In the genomic region with DNA sequence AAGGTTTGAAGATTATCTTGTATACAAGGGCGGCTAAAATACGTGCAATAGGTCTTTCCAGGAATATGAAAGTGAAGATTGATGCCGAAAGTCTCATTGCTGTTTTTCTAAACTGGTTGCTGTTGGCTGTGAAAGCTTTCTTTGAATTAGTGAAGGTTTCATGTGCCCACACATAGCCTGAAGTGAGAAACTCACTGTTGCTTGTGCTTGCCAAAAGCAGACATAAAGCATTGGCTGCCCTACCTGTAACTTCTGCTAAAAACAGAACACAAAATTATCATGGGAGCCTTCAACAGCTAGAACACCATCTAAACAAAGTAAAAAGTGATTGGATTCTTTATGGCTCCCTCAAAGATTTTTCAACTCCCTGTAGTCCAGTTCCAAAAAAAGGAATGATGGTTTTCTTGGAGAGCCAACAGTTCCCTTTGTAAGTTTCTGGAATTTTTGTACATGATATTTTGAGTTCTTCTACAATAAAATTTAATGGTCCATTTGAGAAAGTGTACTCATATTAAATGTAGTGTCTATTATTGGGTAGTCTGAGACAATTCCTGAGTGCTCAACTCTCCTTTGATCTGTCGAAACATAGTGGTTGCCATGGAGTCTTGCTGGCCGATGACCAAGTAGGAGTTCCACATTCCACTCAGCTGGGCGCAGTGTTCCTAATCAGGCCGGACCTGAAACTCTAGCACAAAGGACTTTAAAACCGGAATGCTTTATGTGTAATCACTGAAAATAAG, we compare ENCODE assay signal across 9 cellular contexts.
DNase-seq lines count a peak whose midpoint lies in the region; ATAC-seq and TF ChIP-seq lines count a peak whose summit lies in the region.
"Had no signal": no experiment of that assay in that cellular context is flagged by ENCODE, and none has a peak within 500 bp of the region (broad histone marks: within the 10 kb centered on the region; RNA-seq: fewer than 3 reads in every experiment).

No MANE protein-coding gene starts in this region.

- no peaks in the 10 kb centered on the region for H3K9me3 Mint-ChIP-seq in endothelial cell (ENCODE audit: unreplicated experiment)
- H3K9me3 Mint-ChIP-seq in stimulated activated naive CD8-positive, alpha-beta T cell treated with anti-CD3 and anti-CD28 coated beads, Interleukin-15, amount 100 ng/mL, for 72 hours, result no peaks in the 10 kb centered on the region

- H3K27me3 Mint-ChIP-seq in endothelial cell (ENCODE audit: unreplicated experiment), result peaks cover 3% of the 10 kb centered on the region
- H3K27me3 Mint-ChIP-seq in stimulated activated naive CD8-positive, alpha-beta T cell treated with anti-CD3 and anti-CD28 coated beads, Interleukin-15, amount 100 ng/mL, for 72 hours, result peaks cover 16% of the 10 kb centered on the region

- peaks cover 39% of the 10 kb centered on the region for H3K4me1 Mint-ChIP-seq in endothelial cell (ENCODE audit: unreplicated experiment)
- H3K4me1 Mint-ChIP-seq in stimulated activated naive CD8-positive, alpha-beta T cell treated with anti-CD3 and anti-CD28 coated beads, Interleukin-15, amount 100 ng/mL, for 72 hours, result no peaks in the 10 kb centered on the region

- 74 to 82% methylated on average over 7 to 8 of the region's 8 CpGs for WGBS in mesodermal cell (ENCODE audit: insufficient coverage in 2 of 2), 2 experiments

- no peaks in the 10 kb centered on the region for H3K36me3 ChIP-seq in mesodermal cell (ENCODE audit: control insufficient read depth, insufficient read depth, low read length)

- DNase-seq in DMS 273 (lab: John Stamatoyannopoulos, UW; ENCODE audit: unreplicated experiment), result peak; percentile 88
- no peak for DNase-seq in DMS 273 treated with DMSO at 0.1 percent for 48 hours (lab: John Stamatoyannopoulos, UW)
- DNase-seq in NCI-H748 (lab: John Stamatoyannopoulos, UW; ENCODE audit: unreplicated experiment), result peak; percentile 75
- DNase-seq in endothelial cell (ENCODE audit: low spot score), result peak; percentile 51
- DNase-seq in ureter (ENCODE audit: low spot score), result peak; percentile 95
- no peak for DNase-seq in stimulated activated naive CD8-positive, alpha-beta T cell treated with anti-CD3 and anti-CD28 coated beads, Interleukin-15, amount 100 ng/mL, for 72 hours

- peak overlapping the region; percentile 91 for H3K27ac Mint-ChIP-seq in endothelial cell (ENCODE audit: unreplicated experiment)
- no peak overlapping the region for H3K27ac Mint-ChIP-seq in stimulated activated naive CD8-positive, alpha-beta T cell treated with anti-CD3 and anti-CD28 coated beads, Interleukin-15, amount 100 ng/mL, for 72 hours

- ATAC-seq in stimulated activated naive CD8-positive, alpha-beta T cell treated with anti-CD3 and anti-CD28 coated beads, Interleukin-15, amount 100 ng/mL, for 72 hours, result no peak
- ATAC-seq in HG02970 (IDR thresholded peaks at IDR 0.05; ENCODE audit: low FRiP score, unreplicated experiment), result no peak

- H3K36me3 Mint-ChIP-seq in endothelial cell (ENCODE audit: low read depth, unreplicated experiment), result peaks cover 18% of the 10 kb centered on the region

- no peak for TF ChIP-seq CTCF in endothelial cell (IDR thresholded peaks at IDR 0.05; ENCODE audit: unreplicated experiment)

- peak overlapping the region; percentile 89 for H3K27ac ChIP-seq in mesodermal cell (ENCODE audit: low read depth, low read length, severe bottlenecking)
- H3K27ac ChIP-seq: 22Rv1 had no signal

- peaks cover 6% of the 10 kb centered on the region for H3K4me1 ChIP-seq in mesodermal cell (ENCODE audit: control insufficient read depth, insufficient read depth, low read length, poor library complexity, severe bottlenecking)

- H3K4me3 ChIP-seq in mesodermal cell (ENCODE audit: extremely low read depth, insufficient read depth, low read length, poor library complexity, severe bottlenecking), result no peak overlapping the region

- no peaks in the 10 kb centered on the region for H3K9me3 ChIP-seq in mesodermal cell (ENCODE audit: control insufficient read depth, low read length)

- no peak overlapping the region for H3K4me3 Mint-ChIP-seq in endothelial cell (ENCODE audit: unreplicated experiment)
- H3K4me3 Mint-ChIP-seq in stimulated activated naive CD8-positive, alpha-beta T cell treated with anti-CD3 and anti-CD28 coated beads, Interleukin-15, amount 100 ng/mL, for 72 hours, result no peak overlapping the region

Comparison
In these comparisons a context has a peak if more than half of its experiments do, and no peak if none do; other contexts are left out.
1. DNase-seq: peak in DMS 273 (single experiment), NCI-H748 (single experiment), endothelial cell (single experiment) and ureter (single experiment); none in DMS 273 treated with DMSO at 0.1 percent for 48 hours (single experiment) and stimulated activated naive CD8-positive, alpha-beta T cell treated with anti-CD3 and anti-CD28 coated beads, Interleukin-15, amount 100 ng/mL, for 72 hours (0 of 2).